36 cellular contexts compared by ENCODE assay signal in the genomic region with DNA sequence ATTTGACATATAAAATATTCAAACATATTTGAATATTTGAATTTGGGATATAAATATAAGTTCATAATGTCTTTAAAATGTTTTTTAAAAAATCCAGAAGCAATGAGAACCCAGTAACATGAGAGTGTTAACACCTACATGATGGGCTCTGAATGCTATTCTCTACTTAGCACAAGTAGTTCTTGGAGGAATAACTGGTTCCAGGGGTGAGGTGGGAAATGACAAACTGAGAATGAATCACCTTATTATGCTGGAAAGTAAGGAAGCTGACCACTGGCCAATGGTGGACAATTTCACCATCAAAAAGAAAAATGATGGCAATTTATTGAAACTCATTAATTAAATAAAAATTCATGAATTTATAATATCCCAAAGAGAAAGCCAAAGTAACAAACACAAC.
"Had no signal": no experiment of that assay in that cellular context is flagged by ENCODE, and none has a peak within 500 bp of the region (broad histone marks: within the 10 kb centered on the region; RNA-seq: fewer than 3 reads in every experiment).

No MANE protein-coding gene starts in this region.

- H3K4me3 ChIP-seq: adrenal gland, body of pancreas, cardiac muscle cell, colonic mucosa, esophagus muscularis mucosa, gastroesophageal sphincter had no signal

- FAIRE-seq: endometrium had no signal

- H3K9me3 Mint-ChIP-seq: activated CD4-positive, alpha-beta memory T cell treated with anti-CD3 and anti-CD28 coated beads for 36 hours; activated CD4-positive, alpha-beta T cell treated with anti-CD3 and anti-CD28 coated beads, Interleukin-2, amount 10 ng/mL, durations not matched to agents 24 days and 14 days; activated naive CD4-positive, alpha-beta T cell treated with anti-CD3 and anti-CD28 coated beads for 36 hours; activated naive CD4-positive, alpha-beta T cell treated with anti-CD3 and anti-CD28 coated beads, Interleukin-2, amount 50 U/mL, for 24 hours; activated naive CD8-positive, alpha-beta T cell treated with anti-CD3 and anti-CD28 coated beads for 36 hours; activated naive CD8-positive, alpha-beta T cell treated with anti-CD3 and anti-CD28 coated beads, Interleukin-2, amount 50 U/mL, for 24 hours; activated T-helper 1 cell treated with anti-CD3 and anti-CD28 coated beads, Interleukin-12 subunit alpha, Interleukin-12 subunit beta, Interleukin-2, Interleukin-4 antibody, amounts not matched to agents 30 ng/mL and 10 ng/mL and 1 ng/mL, durations not matched to agents 14 hours and 24 hours and 36 hours; activated T-helper 2 cell treated with anti-CD3 and anti-CD28 coated beads, Interferon-gamma antibody, Interleukin-2, Interleukin-4, amounts not matched to agents 10 μg/mL and 5 μg/mL and 100 μg/mL, durations not matched to agents 14 hours and 24 hours and 36 hours; T-cell; T-helper 1 cell treated with Interleukin-12 subunit alpha and Interleukin-12 subunit beta and Interleukin-4 antibody, amounts not matched to agents 30 μg/mL and 1 μg/mL, for 36 hours had no signal

- H3K4me3 Mint-ChIP-seq: activated CD4-positive, alpha-beta memory T cell treated with anti-CD3 and anti-CD28 coated beads for 36 hours; activated CD4-positive, alpha-beta T cell treated with anti-CD3 and anti-CD28 coated beads for 36 hours; activated CD4-positive, alpha-beta T cell treated with anti-CD3 and anti-CD28 coated beads, Interleukin-2, amount 10 ng/mL, durations not matched to agents 24 days and 14 days; activated CD8-positive, alpha-beta memory T cell treated with anti-CD3 and anti-CD28 coated beads, Interleukin-2, amount 10 ng/mL, durations not matched to agents 7 days and 5 days; activated CD8-positive, alpha-beta T cell treated with anti-CD3 and anti-CD28 coated beads, Interleukin-2, amount 10 ng/mL, durations not matched to agents 7 days and 5 days; activated naive CD4-positive, alpha-beta T cell treated with anti-CD3 and anti-CD28 coated beads for 36 hours; activated naive CD4-positive, alpha-beta T cell treated with anti-CD3 and anti-CD28 coated beads, Interleukin-2, amount 50 U/mL, for 24 hours; activated naive CD8-positive, alpha-beta T cell treated with anti-CD3 and anti-CD28 coated beads for 36 hours; activated naive CD8-positive, alpha-beta T cell treated with anti-CD3 and anti-CD28 coated beads, Interleukin-2, amount 50 U/mL, for 24 hours; activated T-helper 1 cell treated with anti-CD3 and anti-CD28 coated beads, Interleukin-12 subunit alpha, Interleukin-12 subunit beta, Interleukin-2, Interleukin-4 antibody, amounts not matched to agents 30 ng/mL and 10 ng/mL and 1 ng/mL, durations not matched to agents 14 hours and 24 hours and 36 hours; T-cell; T-helper 1 cell treated with Interleukin-12 subunit alpha and Interleukin-12 subunit beta and Interleukin-4 antibody, amounts not matched to agents 30 μg/mL and 1 μg/mL, for 36 hours had no signal

- H3K27me3 Mint-ChIP-seq: activated CD4-positive, alpha-beta memory T cell treated with anti-CD3 and anti-CD28 coated beads for 36 hours; activated CD4-positive, alpha-beta T cell treated with anti-CD3 and anti-CD28 coated beads for 36 hours; activated naive CD4-positive, alpha-beta T cell treated with anti-CD3 and anti-CD28 coated beads, Interleukin-2, amount 50 U/mL, for 24 hours; activated naive CD8-positive, alpha-beta T cell treated with anti-CD3 and anti-CD28 coated beads for 36 hours; T-cell had no signal

- H3K36me3 Mint-ChIP-seq: activated CD4-positive, alpha-beta memory T cell treated with anti-CD3 and anti-CD28 coated beads for 36 hours; activated CD8-positive, alpha-beta memory T cell treated with anti-CD3 and anti-CD28 coated beads, Interleukin-2, amount 10 ng/mL, durations not matched to agents 7 days and 5 days; activated naive CD4-positive, alpha-beta T cell treated with anti-CD3 and anti-CD28 coated beads, Interleukin-2, amount 50 U/mL, for 24 hours; activated naive CD8-positive, alpha-beta T cell treated with anti-CD3 and anti-CD28 coated beads for 36 hours; T-cell had no signal

- H3K27ac ChIP-seq: adrenal gland, body of pancreas, cardiac muscle cell, colonic mucosa, esophagus muscularis mucosa, gastroesophageal sphincter, WERI-Rb-1 had no signal

- H3K27ac Mint-ChIP-seq: activated CD4-positive, alpha-beta memory T cell treated with anti-CD3 and anti-CD28 coated beads for 36 hours; activated CD4-positive, alpha-beta T cell treated with anti-CD3 and anti-CD28 coated beads for 36 hours; activated CD4-positive, alpha-beta T cell treated with anti-CD3 and anti-CD28 coated beads, Interleukin-2, amount 10 ng/mL, durations not matched to agents 24 days and 14 days; activated CD8-positive, alpha-beta memory T cell treated with anti-CD3 and anti-CD28 coated beads, Interleukin-2, amount 10 ng/mL, durations not matched to agents 7 days and 5 days; activated CD8-positive, alpha-beta T cell treated with anti-CD3 and anti-CD28 coated beads, Interleukin-2, amount 10 ng/mL, durations not matched to agents 7 days and 5 days; activated naive CD4-positive, alpha-beta T cell treated with anti-CD3 and anti-CD28 coated beads for 36 hours; activated naive CD4-positive, alpha-beta T cell treated with anti-CD3 and anti-CD28 coated beads, Interleukin-2, amount 50 U/mL, for 24 hours; activated naive CD8-positive, alpha-beta T cell treated with anti-CD3 and anti-CD28 coated beads for 36 hours; activated naive CD8-positive, alpha-beta T cell treated with anti-CD3 and anti-CD28 coated beads, Interleukin-2, amount 50 U/mL, for 24 hours; activated T-helper 1 cell treated with anti-CD3 and anti-CD28 coated beads, Interleukin-12 subunit alpha, Interleukin-12 subunit beta, Interleukin-2, Interleukin-4 antibody, amounts not matched to agents 30 ng/mL and 10 ng/mL and 1 ng/mL, durations not matched to agents 14 hours and 24 hours and 36 hours; activated T-helper 2 cell treated with anti-CD3 and anti-CD28 coated beads, Interferon-gamma antibody, Interleukin-2, Interleukin-4, amounts not matched to agents 10 μg/mL and 5 μg/mL and 100 μg/mL, durations not matched to agents 14 hours and 24 hours and 36 hours; T-cell; T-helper 1 cell treated with Interleukin-12 subunit alpha and Interleukin-12 subunit beta and Interleukin-4 antibody, amounts not matched to agents 30 μg/mL and 1 μg/mL, for 36 hours had no signal

- H3K4me1 Mint-ChIP-seq: activated CD4-positive, alpha-beta T cell treated with anti-CD3 and anti-CD28 coated beads for 36 hours; activated naive CD4-positive, alpha-beta T cell treated with anti-CD3 and anti-CD28 coated beads, Interleukin-2, amount 50 U/mL, for 24 hours; T-cell had no signal

- DNase-seq: activated CD4-positive, alpha-beta memory T cell treated with anti-CD3 and anti-CD28 coated beads for 36 hours; activated CD4-positive, alpha-beta T cell treated with anti-CD3 and anti-CD28 coated beads for 36 hours; activated CD4-positive, alpha-beta T cell treated with anti-CD3 and anti-CD28 coated beads, Interleukin-2, amount 10 ng/mL, durations not matched to agents 24 days and 14 days; activated CD4-positive, CD25-positive, alpha-beta regulatory T cell; activated CD4-positive, CD25-positive, alpha-beta regulatory T cell treated with anti-CD3 and anti-CD28 coated beads, Interleukin-2, amount 50 U/mL, for 72 hours; activated CD8-positive, alpha-beta memory T cell treated with anti-CD3 and anti-CD28 coated beads, Interleukin-2, amount 10 ng/mL, durations not matched to agents 7 days and 5 days; activated CD8-positive, alpha-beta memory T cell treated with anti-CD3 and anti-CD28 coated beads, Interleukin-2, amount 50 U/mL, for 4 hours; activated CD8-positive, alpha-beta T cell treated with anti-CD3 and anti-CD28 coated beads, Interleukin-2, amount 10 ng/mL, durations not matched to agents 7 days and 5 days; activated effector memory CD4-positive, alpha-beta T cell treated with anti-CD3 and anti-CD28 coated beads, Interleukin-2, amount 50 U/mL, for 16 hours; activated naive CD4-positive, alpha-beta T cell treated with anti-CD3 and anti-CD28 coated beads for 36 hours; activated naive CD8-positive, alpha-beta T cell treated with anti-CD3 and anti-CD28 coated beads for 36 hours; activated naive CD8-positive, alpha-beta T cell treated with anti-CD3 and anti-CD28 coated beads, Interleukin-2, amount 50 U/mL, for 24 hours; activated T-cell treated with anti-CD3 and anti-CD28 coated beads, Interleukin-2, amount 50 U/mL, for 1 hour; activated T-cell treated with anti-CD3 and anti-CD28 coated beads, Interleukin-2, amount 50 U/mL, for 48 hours; adrenal gland; amygdala; aorta; body of pancreas; central memory CD4-positive, alpha-beta T cell; cerebellar nuclear complex; colonic mucosa; effector CD8-positive, alpha-beta T cell; erythroblast; foreskin melanocyte; SW 1271; T-cell; T-helper 9 cell; WERI-Rb-1 had no signal

- H3K36me3 ChIP-seq: adrenal gland, cardiac muscle cell, colonic mucosa, esophagus muscularis mucosa, gastroesophageal sphincter, WERI-Rb-1 had no signal

- ATAC-seq: activated CD4-positive, alpha-beta T cell treated with anti-CD3 and anti-CD28 coated beads for 36 hours; activated CD8-positive, alpha-beta memory T cell treated with anti-CD3 and anti-CD28 coated beads, Interleukin-2, amount 10 ng/mL, durations not matched to agents 7 days and 5 days; activated CD8-positive, alpha-beta T cell treated with anti-CD3 and anti-CD28 coated beads, Interleukin-2, amount 10 ng/mL, durations not matched to agents 7 days and 5 days; activated naive CD8-positive, alpha-beta T cell treated with anti-CD3 and anti-CD28 coated beads, Interleukin-2, amount 50 U/mL, for 24 hours; body of pancreas; gastroesophageal sphincter; T-cell had no signal

- H3K27me3 ChIP-seq: adrenal gland, body of pancreas, cardiac muscle cell, colonic mucosa, esophagus muscularis mucosa, gastroesophageal sphincter had no signal

- H3K4me1 ChIP-seq: adrenal gland, body of pancreas, colonic mucosa, esophagus muscularis mucosa, gastroesophageal sphincter had no signal
